In genomic region chr12:43805149-43805856, GRCh38 we compare ENCODE assay signal across 8 cellular contexts. TPM values are rescaled to one million over a fixed set of nuclear protein-coding genes. Genes with fewer than 3 reads are reported as not detected.
DNase-seq lines count a peak whose midpoint lies in the region; ATAC-seq, FAIRE-seq and TF ChIP-seq lines count a peak whose summit lies in the region.

No MANE protein-coding gene starts in this region.

- H3K27ac Mint-ChIP-seq in natural killer cell treated with Interleukin-12 subunit alpha and Interleukin-12 subunit beta and Interleukin-15 and Interleukin-18, amount 100 ng/mL, for 72 hours, result peak overlapping the region; percentile 92 to 95

- no peaks in the 10 kb centered on the region for H3K9me3 Mint-ChIP-seq in natural killer cell treated with Interleukin-12 subunit alpha and Interleukin-12 subunit beta and Interleukin-15 and Interleukin-18, amount 100 ng/mL, for 72 hours

- peak overlapping the region; percentile 87 for H3K4me3 Mint-ChIP-seq in natural killer cell treated with Interleukin-12 subunit alpha and Interleukin-12 subunit beta and Interleukin-15 and Interleukin-18, amount 100 ng/mL, for 72 hours

- no peak for TF ChIP-seq POLR2A in endothelial cell of umbilical vein (IDR thresholded peaks at IDR 0.05; ENCODE audit: low read depth, low read length)

- POLR2A ChIA-PET in endothelial cell of umbilical vein (lab: Charles Lee), result interaction anchor here (0.6 to 1.8 kb wide), 2 partner anchors 19 to 46 kb away, joined by 4 to 7 read pairs; partner anchors contain the start of genes IRAK4 and PUS7L

- DNase-seq in AG10803 (ENCODE audit: low read depth), result no peak
- DNase-seq in RWPE2 (ENCODE audit: low spot score), result no peak
- DNase-seq in endothelial cell of umbilical vein (ENCODE audit: low read depth, low spot score), result no peak
- DNase-seq in natural killer cell treated with Interleukin-12 subunit alpha and Interleukin-12 subunit beta and Interleukin-15 and Interleukin-18, amount 100 ng/mL, for 72 hours (ENCODE audit: low spot score), result no peak
- DNase-seq in Kasumi-1 (lab: John Stamatoyannopoulos, UW), result no peak
- DNase-seq in sciatic nerve (ENCODE audit: low spot score), result no peak

- ATAC-seq in GM18907 (IDR thresholded peaks at IDR 0.05; ENCODE audit: unreplicated experiment) (peak; percentile 22), RWPE2 (ENCODE audit: low read depth) (peak; percentile 23; the same call in 2 of the 3 replicates), GM19397 (IDR thresholded peaks at IDR 0.05; ENCODE audit: unreplicated experiment) (no peak), sciatic nerve (no peak)
- no peak for ATAC-seq in natural killer cell treated with Interleukin-12 subunit alpha and Interleukin-12 subunit beta and Interleukin-15 and Interleukin-18, amount 100 ng/mL, for 72 hours

- dilution Hi-C loops in endothelial cell of umbilical vein (cut with MboI; ENCODE audit: extremely low pct_ligation_motif_present, low sequenced_read_pairs), result no loop called here

- H3K9me1 ChIP-seq in endothelial cell of umbilical vein (replicated peaks; ENCODE audit: control insufficient read depth, extremely low read depth, insufficient read depth, low read length), result no peaks in the 10 kb centered on the region

- H3K36me3 Mint-ChIP-seq in natural killer cell treated with Interleukin-12 subunit alpha and Interleukin-12 subunit beta and Interleukin-15 and Interleukin-18, amount 100 ng/mL, for 72 hours, result peaks cover 7% of the 10 kb centered on the region

- H4K20me1 ChIP-seq in endothelial cell of umbilical vein (replicated peaks; ENCODE audit: control insufficient read depth, extremely low read depth, insufficient read depth, low read length), result no peaks in the 10 kb centered on the region

- no peaks in the 10 kb centered on the region for H3K9me3 ChIP-seq in RWPE2 (ENCODE audit: severe bottlenecking)
- H3K9me3 ChIP-seq in endothelial cell of umbilical vein (replicated peaks; ENCODE audit: control insufficient read depth, insufficient read depth, low read length), result no peaks in the 10 kb centered on the region

- H3K27me3 ChIP-seq in RWPE2 (ENCODE audit: insufficient read depth, poor library complexity, severe bottlenecking), result no peaks in the 10 kb centered on the region
- peaks cover 3% of the 10 kb centered on the region in 2 experiments for H3K27me3 ChIP-seq in endothelial cell of umbilical vein (ENCODE audit: control insufficient read depth in 2 of 2, insufficient read depth in 2 of 2, low read length in 2 of 2)

- peak; percentile 8 for FAIRE-seq in endothelial cell of umbilical vein (lab: Jason Lieb, UNC)

- peak overlapping the region; percentile 92 for H3K4me2 ChIP-seq in endothelial cell of umbilical vein (ENCODE audit: insufficient read depth, low read length)

- intact Hi-C loops in endothelial cell of umbilical vein (cut with micrococcal nuclease) (no loop called here), sciatic nerve (cut with DNase I) (no loop called here)

- BruUV-seq in endothelial cell of umbilical vein (replicated peaks; lab: Mats Ljungman, UMichigan), result TSS peak; percentile 43

- CTCF ChIA-PET in endothelial cell of umbilical vein (lab: Charles Lee), result interaction anchor here (0.6 to 2.6 kb wide), 13 partner anchors 8 to 361 kb away, joined by 3 to 22 read pairs (median 5); partner anchors contain the start of genes IRAK4, PUS7L and TMEM117

- H2AFZ ChIP-seq in endothelial cell of umbilical vein (ENCODE audit: low read depth, low read length), result peak overlapping the region; percentile 42

- peak overlapping the region; percentile 75 for H3K27ac ChIP-seq in RWPE2 (ENCODE audit: poor library complexity, severe bottlenecking)
- H3K27ac ChIP-seq in endothelial cell of umbilical vein (ENCODE audit: insufficient read depth, low read depth, low read length), result peak overlapping the region; percentile 89

- peak overlapping the region; percentile 97 for H3K9ac ChIP-seq in endothelial cell of umbilical vein (replicated peaks; ENCODE audit: extremely low read depth, insufficient read depth, low read length)

- peak overlapping the region; percentile 77 for H3K4me3 ChIP-seq in AG10803 (ENCODE audit: low read length)
- H3K4me3 ChIP-seq in RWPE2 (ENCODE audit: severe bottlenecking), result peak overlapping the region; percentile 94
- peak overlapping the region; percentile 70 to 93 (median 74) for H3K4me3 ChIP-seq in endothelial cell of umbilical vein (replicated peaks in 1 of 3; ENCODE audit: insufficient read depth in 1 of 3, low read depth in 1 of 3, low read length in 3 of 3)

- H3K4me1 Mint-ChIP-seq in natural killer cell treated with Interleukin-12 subunit alpha and Interleukin-12 subunit beta and Interleukin-15 and Interleukin-18, amount 100 ng/mL, for 72 hours (ENCODE audit: low read depth in 2 of 2), result peaks cover 12 to 24% of the 10 kb centered on the region in 2 donors

- TF ChIP-seq CTCF in AG10803 (conservative IDR thresholded peaks at IDR 0.05; ENCODE audit: low read length) (no peak), RWPE2 (IDR thresholded peaks at IDR 0.05; ENCODE audit: poor library complexity, severe bottlenecking) (no peak), endothelial cell of umbilical vein (IDR thresholded peaks at IDR 0.05; ENCODE audit: extremely low read depth in 1 of 2, insufficient read depth in 1 of 2, low read depth in 1 of 2, low read length in 2 of 2) (no peak)

- H3K4me1 ChIP-seq in RWPE2 (ENCODE audit: insufficient read depth, poor library complexity, severe bottlenecking) (peaks cover 12% of the 10 kb centered on the region), endothelial cell of umbilical vein (ENCODE audit: control insufficient read depth, extremely low read depth, insufficient read depth, low read length) (peaks cover 13% of the 10 kb centered on the region)

- H3K79me2 ChIP-seq in endothelial cell of umbilical vein (ENCODE audit: control insufficient read depth, insufficient read depth, low read length), result peaks cover 28% of the 10 kb centered on the region

- H3K36me3 ChIP-seq in RWPE2 (ENCODE audit: low read depth), result peaks cover 48% of the 10 kb centered on the region
- peaks cover 0 to 6% of the 10 kb centered on the region in 2 experiments for H3K36me3 ChIP-seq in endothelial cell of umbilical vein (ENCODE audit: control insufficient read depth in 2 of 2, extremely low read depth in 1 of 2, insufficient read depth in 2 of 2, low read length in 2 of 2)

- peaks cover 0 to 3% of the 10 kb centered on the region in 2 donors for H3K27me3 Mint-ChIP-seq in natural killer cell treated with Interleukin-12 subunit alpha and Interleukin-12 subunit beta and Interleukin-15 and Interleukin-18, amount 100 ng/mL, for 72 hours

TF ChIP-seq in endothelial cell of umbilical vein, 7 proteins besides CTCF, POLR2A, EP300 and RAD21 (continues in another document):
- no peak for TF ChIP-seq JUN (IDR thresholded peaks at IDR 0.05; ENCODE audit: borderline replicate concordance, insufficient read depth, insufficient read length, low read depth)

RNA-seq across cellular contexts. Expression of gene TWF1, which starts 0.8 kb away (rescaled TPM):
- total RNA-seq in endothelial cell of umbilical vein (75.5 and 75.9 TPM in 2 replicates), sciatic nerve (68.4 TPM)
- polyA plus RNA-seq in endothelial cell of umbilical vein, result 17.1 and 23.8 TPM in 2 replicates
- polyA plus RNA-seq in endothelial cell of umbilical vein (2011; cell fraction: cytosol; rRNA removed), result 35.9 and 37.8 TPM in 2 replicates
- 23.5 and 27.0 TPM in 2 replicates for polyA plus RNA-seq in endothelial cell of umbilical vein (2011; cell fraction: nucleus; rRNA removed)
- polyA plus RNA-seq in endothelial cell of umbilical vein (2012), result 49.9 and 79.7 TPM in 2 replicates
- polyA minus RNA-seq in endothelial cell of umbilical vein, result 19.1 and 49.0 TPM in 2 replicates
- 67.3 TPM for polyA minus RNA-seq in endothelial cell of umbilical vein (2011; cell fraction: cytosol; rRNA and poly(A)+ RNA removed)
- 16.5 and 33.5 TPM in 2 replicates for polyA minus RNA-seq in endothelial cell of umbilical vein (2011; cell fraction: nucleus; rRNA and poly(A)+ RNA removed)
- total RNA-seq in natural killer cell treated with Interleukin-12 subunit alpha and Interleukin-12 subunit beta and Interleukin-15 and Interleukin-18, amount 100 ng/mL, for 72 hours, result 10 to 100 TPM; 33.0 to 35.2 TPM

RNA-seq across cellular contexts. Expression of gene TMEM117, which starts 30.6 kb away (rescaled TPM):
- total RNA-seq in endothelial cell of umbilical vein (2.7 and 3.8 TPM in 2 replicates), sciatic nerve (24.8 TPM)
- 1.1 and 1.2 TPM in 2 replicates for polyA plus RNA-seq in endothelial cell of umbilical vein
- 0.90 and 1.1 TPM in 2 replicates for polyA plus RNA-seq in endothelial cell of umbilical vein (2011; cell fraction: cytosol; rRNA removed)
- polyA plus RNA-seq in endothelial cell of umbilical vein (2011; cell fraction: nucleus; rRNA removed), result 0.88 and 1.2 TPM in 2 replicates
- 0.79 and 0.95 TPM in 2 replicates for polyA plus RNA-seq in endothelial cell of umbilical vein (2012)
- 2.7 and 3.6 TPM in 2 replicates for polyA minus RNA-seq in endothelial cell of umbilical vein
- 3.0 TPM for polyA minus RNA-seq in endothelial cell of umbilical vein (2011; cell fraction: cytosol; rRNA and poly(A)+ RNA removed)
- polyA minus RNA-seq in endothelial cell of umbilical vein (2011; cell fraction: nucleus; rRNA and poly(A)+ RNA removed), result 3.1 and 4.0 TPM in 2 replicates
- 1 to 10 TPM; 2.4 to 5.0 TPM for total RNA-seq in natural killer cell treated with Interleukin-12 subunit alpha and Interleukin-12 subunit beta and Interleukin-15 and Interleukin-18, amount 100 ng/mL, for 72 hours

RNA-seq across cellular contexts. Expression of gene IRAK4, which starts 46.6 kb away (rescaled TPM):
- 13.1 and 17.1 TPM in 2 replicates for total RNA-seq in endothelial cell of umbilical vein
- polyA plus RNA-seq in endothelial cell of umbilical vein, result 7.5 and 10.8 TPM in 2 replicates
- 7.5 and 9.2 TPM in 2 replicates for polyA plus RNA-seq in endothelial cell of umbilical vein (2011; cell fraction: cytosol; rRNA removed)
- 33.6 and 38.0 TPM in 2 replicates for polyA plus RNA-seq in endothelial cell of umbilical vein (2011; cell fraction: nucleus; rRNA removed)
- 13.5 and 15.4 TPM in 2 replicates for polyA plus RNA-seq in endothelial cell of umbilical vein (2012)
- 10.0 and 14.1 TPM in 2 replicates for polyA minus RNA-seq in endothelial cell of umbilical vein
- 3.0 TPM for polyA minus RNA-seq in endothelial cell of umbilical vein (2011; cell fraction: cytosol; rRNA and poly(A)+ RNA removed)
- polyA minus RNA-seq in endothelial cell of umbilical vein (2011; cell fraction: nucleus; rRNA and poly(A)+ RNA removed), result 10.3 and 19.7 TPM in 2 replicates
- 10 to 100 TPM; 42.4 to 55.1 TPM for total RNA-seq in natural killer cell treated with Interleukin-12 subunit alpha and Interleukin-12 subunit beta and Interleukin-15 and Interleukin-18, amount 100 ng/mL, for 72 hours
- 20.7 TPM for total RNA-seq in sciatic nerve

RNA-seq across cellular contexts. Expression of gene PUS7L, which starts 46.7 kb away (rescaled TPM):
- total RNA-seq in endothelial cell of umbilical vein (11.4 and 13.1 TPM in 2 replicates), sciatic nerve (15.7 TPM)
- 1.7 and 1.8 TPM in 2 replicates for polyA plus RNA-seq in endothelial cell of umbilical vein
- polyA plus RNA-seq in endothelial cell of umbilical vein (2011; cell fraction: cytosol; rRNA removed), result 2.0 and 2.2 TPM in 2 replicates
- 4.2 and 6.1 TPM in 2 replicates for polyA plus RNA-seq in endothelial cell of umbilical vein (2011; cell fraction: nucleus; rRNA removed)
- polyA plus RNA-seq in endothelial cell of umbilical vein (2012), result 9.0 and 12.9 TPM in 2 replicates
- 11.0 and 15.5 TPM in 2 replicates for polyA minus RNA-seq in endothelial cell of umbilical vein
- 10.9 TPM for polyA minus RNA-seq in endothelial cell of umbilical vein (2011; cell fraction: cytosol; rRNA and poly(A)+ RNA removed)
- polyA minus RNA-seq in endothelial cell of umbilical vein (2011; cell fraction: nucleus; rRNA and poly(A)+ RNA removed), result 6.5 and 10.5 TPM in 2 replicates
- total RNA-seq in natural killer cell treated with Interleukin-12 subunit alpha and Interleukin-12 subunit beta and Interleukin-15 and Interleukin-18, amount 100 ng/mL, for 72 hours, result 10 to 100 TPM; 22.2 to 32.7 TPM

Comparison
In these comparisons a context has a peak if more than half of its experiments do, and no peak if none do; other contexts are left out.
1. ATAC-seq: peak in GM18907 (single experiment) and RWPE2 (single experiment); none in natural killer cell treated with Interleukin-12 subunit alpha and Interleukin-12 subunit beta and Interleukin-15 and Interleukin-18, amount 100 ng/mL, for 72 hours (0 of 2), GM19397 (single experiment) and sciatic nerve (single experiment).
2. Peak in every context shown above with its lines, with median percentiles within 50 percentile points of each other: H3K4me3 ChIP-seq.